ENCODE assay signal across 13 cellular contexts in the genomic region with DNA sequence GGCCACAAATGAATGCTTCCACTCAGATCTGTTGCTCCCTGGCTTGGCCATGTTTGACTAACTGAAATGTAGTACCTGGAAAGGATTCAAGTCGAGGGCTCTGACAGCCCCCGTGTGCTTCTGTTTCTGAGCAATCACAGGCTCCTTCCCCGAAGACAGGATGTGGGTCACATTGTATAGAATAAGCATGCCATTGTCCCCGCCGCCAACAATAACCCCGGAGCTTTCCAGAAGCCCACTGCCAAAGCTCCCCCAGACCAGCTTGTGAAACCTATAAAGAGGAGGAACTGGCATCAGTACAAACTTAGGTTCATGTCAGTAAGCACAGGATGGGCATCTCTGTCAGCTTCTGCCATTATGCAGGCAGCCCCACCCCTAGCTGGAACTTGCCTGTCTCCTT. TPM values are rescaled to one million over a fixed set of nuclear protein-coding genes. Genes with fewer than 3 reads are reported as not detected.
A peak's percentile ranks its signal among the peaks of the same experiment; 100 is the strongest.
DNase-seq lines count a peak whose midpoint lies in the region; ATAC-seq and TF ChIP-seq lines count a peak whose summit lies in the region.
"Had no signal": no experiment of that assay in that cellular context is flagged by ENCODE, and none has a peak within 500 bp of the region (broad histone marks: within the 10 kb centered on the region; RNA-seq: fewer than 3 reads in every experiment).

No MANE protein-coding gene starts in this region.

- H2AK5ac ChIP-seq in trophoblast cell (ENCODE audit: low read length) = no peak overlapping the region

- H3K4me3 Mint-ChIP-seq in MCF 10A (ENCODE audit: unreplicated experiment) = no peak overlapping the region
- peak overlapping the region; percentile 77 for H3K4me3 Mint-ChIP-seq in activated T-helper 1 cell treated with anti-CD3 and anti-CD28 coated beads, Interleukin-12 subunit alpha, Interleukin-12 subunit beta, Interleukin-2, Interleukin-4 antibody, amounts not matched to agents 30 ng/mL and 10 ng/mL and 1 ng/mL, durations not matched to agents 14 hours and 24 hours and 36 hours
- H3K4me3 Mint-ChIP-seq in progenitor cell of endocrine pancreas (ENCODE audit: low read depth) = no peak overlapping the region

- H2BK120ac ChIP-seq in trophoblast cell (ENCODE audit: insufficient read depth, low read length, poor library complexity) = no peak overlapping the region

- peak overlapping the region; percentile 34 for H4K91ac ChIP-seq in trophoblast cell (ENCODE audit: low read depth, low read length)

- in situ Hi-C loops in mammary epithelial cell (cut with MboI; ENCODE audit: low sequenced_read_pairs in 2 of 2) = loop anchor here (5.0 kb wide), 3 partner anchors 67 to 167 kb away; no protein-coding TSS in a partner anchor

- TF ChIP-seq CTCF in mammary epithelial cell (conservative IDR thresholded peaks at IDR 0.05 in 1 of 2, IDR thresholded peaks at IDR 0.05 in 1 of 2; ENCODE audit: extremely low read depth in 1 of 2, insufficient read depth in 1 of 2, low read depth in 1 of 2, low read length in 2 of 2) = no peak
- no peak for TF ChIP-seq CTCF in MCF 10A (IDR thresholded peaks at IDR 0.05; ENCODE audit: unreplicated experiment)
- no peak for TF ChIP-seq CTCF in progenitor cell of endocrine pancreas (IDR thresholded peaks at IDR 0.05; ENCODE audit: unreplicated experiment)

- no peaks in the 10 kb centered on the region for H3K79me2 ChIP-seq in mammary epithelial cell (ENCODE audit: insufficient read depth, low read length)
- H3K79me2 ChIP-seq in trophoblast cell (ENCODE audit: control insufficient read depth, insufficient read depth, low read length, poor library complexity) = no peaks in the 10 kb centered on the region

- dilution Hi-C loops in mammary epithelial cell (cut with HindIII; ENCODE audit: low sequenced_read_pairs) = no loop called here

- no peaks in the 10 kb centered on the region for H4K20me1 ChIP-seq in mammary epithelial cell (ENCODE audit: insufficient read depth, low read length)

- H3K4me1 ChIP-seq in mammary epithelial cell (ENCODE audit: insufficient read depth, low read length) = peaks cover 32% of the 10 kb centered on the region
- H3K4me1 ChIP-seq in trophoblast cell (ENCODE audit: control insufficient read depth in 1 of 2, insufficient read depth in 2 of 2, low read length in 2 of 2) = peaks cover 24% of the 10 kb centered on the region in 2 experiments

- H3K27ac ChIP-seq in mammary epithelial cell (ENCODE audit: insufficient read depth, low read depth, low read length) = no peak overlapping the region
- H3K27ac ChIP-seq in trophoblast cell (ENCODE audit: low read depth, low read length) = peak overlapping the region; percentile 79
- H3K27ac ChIP-seq: esophagus squamous epithelium, SJSA1 had no signal

- H2AFZ ChIP-seq in mammary epithelial cell (ENCODE audit: low read depth, low read length) = peak overlapping the region; percentile 62
- H2AFZ ChIP-seq in trophoblast cell (ENCODE audit: insufficient read depth, low read length, poor library complexity) = no peak overlapping the region

- DNase-seq in mammary epithelial cell = no peak
- no peak for DNase-seq in MCF 10A (ENCODE audit: unreplicated experiment)
- peak; percentile 69 for DNase-seq in activated T-helper 1 cell treated with anti-CD3 and anti-CD28 coated beads, Interleukin-12 subunit alpha, Interleukin-12 subunit beta, Interleukin-2, Interleukin-4 antibody, amounts not matched to agents 30 ng/mL and 10 ng/mL and 1 ng/mL, durations not matched to agents 14 hours and 24 hours and 36 hours (ENCODE audit: low spot score)
- no peak for DNase-seq in trophoblast cell
- no peak for DNase-seq in NCI-H446 (lab: John Stamatoyannopoulos, UW)
- no peak for DNase-seq in NCI-H1105 treated with DMSO at 0.1 percent for 48 hours (lab: John Stamatoyannopoulos, UW)
- DNase-seq in progenitor cell of endocrine pancreas (ENCODE audit: low spot score, unreplicated experiment) = no peak
- DNase-seq: cerebellar nuclear complex, DMS79 treated with DMSO at 0.1 percent for 48 hours, esophagus squamous epithelium, substantia nigra had no signal

- H3K4ac ChIP-seq in trophoblast cell (ENCODE audit: low read depth, low read length) = no peak overlapping the region

- H3K36me3 Mint-ChIP-seq in MCF 10A (ENCODE audit: insufficient read depth, unreplicated experiment) (peaks cover 11% of the 10 kb centered on the region), progenitor cell of endocrine pancreas (ENCODE audit: insufficient read depth) (peaks cover 5% of the 10 kb centered on the region)
- H3K36me3 Mint-ChIP-seq in activated T-helper 1 cell treated with anti-CD3 and anti-CD28 coated beads, Interleukin-12 subunit alpha, Interleukin-12 subunit beta, Interleukin-2, Interleukin-4 antibody, amounts not matched to agents 30 ng/mL and 10 ng/mL and 1 ng/mL, durations not matched to agents 14 hours and 24 hours and 36 hours (ENCODE audit: low read depth) = peaks cover 34% of the 10 kb centered on the region

- H4K12ac ChIP-seq in trophoblast cell (ENCODE audit: low read depth, low read length) = no peak overlapping the region

- no peak overlapping the region for H3K18ac ChIP-seq in trophoblast cell (ENCODE audit: low read length)

- H3K36me3 ChIP-seq in mammary epithelial cell (ENCODE audit: insufficient read depth, low read length) (no peaks in the 10 kb centered on the region), trophoblast cell (ENCODE audit: control insufficient read depth in 1 of 2, insufficient read depth in 2 of 2, low read length in 2 of 2) (peaks cover 0 to 6% of the 10 kb centered on the region in 2 experiments)

- H3K27me3 ChIP-seq in mammary epithelial cell (ENCODE audit: insufficient read depth, low read length) (no peaks in the 10 kb centered on the region), trophoblast cell (ENCODE audit: insufficient read depth, low read length) (no peaks in the 10 kb centered on the region)
- H3K27me3 ChIP-seq: esophagus squamous epithelium, SJSA1 had no signal

- CTCF ChIA-PET in mammary epithelial cell (lab: Charles Lee; ENCODE audit: low non-redundant PET) (interaction anchor here (1.0 to 1.6 kb wide), 3 partner anchors 10 to 170 kb away, joined by 3 to 7 read pairs (median 5); no protein-coding TSS in a partner anchor), MCF 10A (lab: Yijun Ruan, JAX) (interaction anchor here (0.6 to 4.3 kb wide), 19 partner anchors 9 to 497 kb away, joined by 3 to 35 read pairs (median 4); no protein-coding TSS in a partner anchor)

- no peak overlapping the region for H3K14ac ChIP-seq in trophoblast cell (ENCODE audit: low read length)

- no peak overlapping the region for H4K8ac ChIP-seq in trophoblast cell (ENCODE audit: low read depth, low read length)

- H3K4me2 ChIP-seq in mammary epithelial cell (ENCODE audit: insufficient read depth, low read depth, low read length) = no peak overlapping the region
- peak overlapping the region; percentile 55 for H3K4me2 ChIP-seq in trophoblast cell (ENCODE audit: low read length)

- H3K27me3 Mint-ChIP-seq in MCF 10A (ENCODE audit: insufficient read depth, unreplicated experiment) (no peaks in the 10 kb centered on the region), progenitor cell of endocrine pancreas (no peaks in the 10 kb centered on the region)
- no peaks in the 10 kb centered on the region for H3K27me3 Mint-ChIP-seq in activated T-helper 1 cell treated with anti-CD3 and anti-CD28 coated beads, Interleukin-12 subunit alpha, Interleukin-12 subunit beta, Interleukin-2, Interleukin-4 antibody, amounts not matched to agents 30 ng/mL and 10 ng/mL and 1 ng/mL, durations not matched to agents 14 hours and 24 hours and 36 hours (ENCODE audit: insufficient read depth)

- intact Hi-C loops in mammary epithelial cell (cut with micrococcal nuclease) = no loop called here
- intact Hi-C loops in MCF 10A (cut with micrococcal nuclease) = no loop called here
- intact Hi-C loops in activated T-helper 1 cell treated with anti-CD3 and anti-CD28 coated beads, Interleukin-12 subunit alpha, Interleukin-12 subunit beta, Interleukin-2, Interleukin-4 antibody, amounts not matched to agents 30 ng/mL and 10 ng/mL and 1 ng/mL, durations not matched to agents 14 hours and 24 hours and 36 hours (cut with micrococcal nuclease) = loop anchor here (5.0 kb wide), 3 partner anchors 242 to 662 kb away; partner anchors contain the start of genes CWF19L1 and ERLIN1

- H2BK12ac ChIP-seq in trophoblast cell (ENCODE audit: low read length) = no peak overlapping the region

- H2BK5ac ChIP-seq in trophoblast cell (ENCODE audit: low read depth, low read length, poor library complexity) = no peak overlapping the region

- H3K27ac Mint-ChIP-seq in MCF 10A (ENCODE audit: low read depth, unreplicated experiment) = no peak overlapping the region
- H3K27ac Mint-ChIP-seq in activated T-helper 1 cell treated with anti-CD3 and anti-CD28 coated beads, Interleukin-12 subunit alpha, Interleukin-12 subunit beta, Interleukin-2, Interleukin-4 antibody, amounts not matched to agents 30 ng/mL and 10 ng/mL and 1 ng/mL, durations not matched to agents 14 hours and 24 hours and 36 hours = peak overlapping the region; percentile 88
- no peak overlapping the region for H3K27ac Mint-ChIP-seq in progenitor cell of endocrine pancreas

- H3K4me3 ChIP-seq in mammary epithelial cell (replicated peaks in 1 of 3; ENCODE audit: insufficient read depth in 1 of 3, low read depth in 2 of 3, low read length in 3 of 3) (no peak overlapping the region), trophoblast cell (ENCODE audit: low read depth, low read length) (no peak overlapping the region)
- H3K4me3 ChIP-seq: esophagus squamous epithelium, SJSA1 had no signal

- no peak overlapping the region for H3K9ac ChIP-seq in mammary epithelial cell (ENCODE audit: insufficient read depth, low read length)
- H3K9ac ChIP-seq in trophoblast cell (ENCODE audit: low read length) = no peak overlapping the region

- no peak for ATAC-seq in GM18870 (IDR thresholded peaks at IDR 0.05; ENCODE audit: unreplicated experiment)

- BruUV-seq in mammary epithelial cell (replicated peaks; lab: Mats Ljungman, UMichigan) (no TSS peak), MCF 10A (replicated peaks; lab: Mats Ljungman, UMichigan) (no TSS peak)

- H3K23ac ChIP-seq in trophoblast cell (ENCODE audit: low read length) = no peak overlapping the region

- H3K9me3 Mint-ChIP-seq in MCF 10A (ENCODE audit: unreplicated experiment) (no peaks in the 10 kb centered on the region), progenitor cell of endocrine pancreas (ENCODE audit: low read depth) (no peaks in the 10 kb centered on the region)
- no peaks in the 10 kb centered on the region for H3K9me3 Mint-ChIP-seq in activated T-helper 1 cell treated with anti-CD3 and anti-CD28 coated beads, Interleukin-12 subunit alpha, Interleukin-12 subunit beta, Interleukin-2, Interleukin-4 antibody, amounts not matched to agents 30 ng/mL and 10 ng/mL and 1 ng/mL, durations not matched to agents 14 hours and 24 hours and 36 hours

- POLR2A ChIA-PET in MCF 10A (lab: Yijun Ruan, JAX) = interaction anchor here (0.8 to 1.2 kb wide), 2 partner anchors 9 to 26 kb away, joined by 3 to 4 read pairs; no protein-coding TSS in a partner anchor

- WGBS in mammary epithelial cell (ENCODE audit: low coverage, missing lambda C conversion rate) = 5% methylated on average over 6 of the region's 6 CpGs
- no CpG with 5 or more reads among the region's 6 CpGs for WGBS in trophoblast cell (ENCODE audit: extremely low coverage, insufficient coverage, insufficient read length)

- peaks cover 6% of the 10 kb centered on the region for H3K79me1 ChIP-seq in trophoblast cell (ENCODE audit: low read length)

- H3K4me1 Mint-ChIP-seq in MCF 10A (ENCODE audit: insufficient read depth, unreplicated experiment) (no peaks in the 10 kb centered on the region), progenitor cell of endocrine pancreas (ENCODE audit: low read depth) (peaks cover 7% of the 10 kb centered on the region)
- H3K4me1 Mint-ChIP-seq in activated T-helper 1 cell treated with anti-CD3 and anti-CD28 coated beads, Interleukin-12 subunit alpha, Interleukin-12 subunit beta, Interleukin-2, Interleukin-4 antibody, amounts not matched to agents 30 ng/mL and 10 ng/mL and 1 ng/mL, durations not matched to agents 14 hours and 24 hours and 36 hours (ENCODE audit: low read depth) = peaks cover 86% of the 10 kb centered on the region

- H3K9me3 ChIP-seq in mammary epithelial cell (replicated peaks; ENCODE audit: insufficient read depth, low read length) = no peaks in the 10 kb centered on the region
- no peaks in the 10 kb centered on the region for H3K9me3 ChIP-seq in trophoblast cell (ENCODE audit: insufficient read depth, low read depth, low read length)
- H3K9me3 ChIP-seq: esophagus squamous epithelium, SJSA1 had no signal

RNA-seq across cellular contexts. Expression of gene SEC31B, which starts 10.4 kb away (rescaled TPM):
- 1 to 10 TPM; 4.7 to 5.4 TPM for total RNA-seq in mammary epithelial cell
- 2.0 TPM for polyA plus RNA-seq in mammary epithelial cell
- polyA minus RNA-seq in mammary epithelial cell = 1.1 TPM
- total RNA-seq in MCF 10A (2022) = 10.6 and 14.0 TPM in 2 replicates
- total RNA-seq in activated T-helper 1 cell treated with anti-CD3 and anti-CD28 coated beads, Interleukin-12 subunit alpha, Interleukin-12 subunit beta, Interleukin-2, Interleukin-4 antibody, amounts not matched to agents 30 ng/mL and 10 ng/mL and 1 ng/mL, durations not matched to agents 14 hours and 24 hours and 36 hours = 42.3 and 50.5 TPM in 2 replicates
- polyA plus RNA-seq in trophoblast cell (2013) = 2.4 and 2.8 TPM in 2 replicates
- 24.0 and 25.5 TPM in 2 replicates for total RNA-seq in progenitor cell of endocrine pancreas

RNA-seq across cellular contexts. Expression of gene NDUFB8, which starts 20.4 kb away (rescaled TPM):
- total RNA-seq in mammary epithelial cell = 100 to 1,000 TPM in 1 of 2 donors, 10 to 100 TPM in 1; 82.7 to 167 TPM
- 272 TPM for polyA plus RNA-seq in mammary epithelial cell
- 120 TPM for polyA minus RNA-seq in mammary epithelial cell
- total RNA-seq in MCF 10A (2022) = 194 and 197 TPM in 2 replicates
- 292 and 304 TPM in 2 replicates for total RNA-seq in activated T-helper 1 cell treated with anti-CD3 and anti-CD28 coated beads, Interleukin-12 subunit alpha, Interleukin-12 subunit beta, Interleukin-2, Interleukin-4 antibody, amounts not matched to agents 30 ng/mL and 10 ng/mL and 1 ng/mL, durations not matched to agents 14 hours and 24 hours and 36 hours
- polyA plus RNA-seq in trophoblast cell (2013) = 229 and 233 TPM in 2 replicates
- total RNA-seq in progenitor cell of endocrine pancreas = 159 and 167 TPM in 2 replicates

RNA-seq across cellular contexts. Expression of gene HIF1AN, which starts 26.5 kb away (rescaled TPM):
- total RNA-seq in mammary epithelial cell (10 to 100 TPM; 10.3 to 45.0 TPM), MCF 10A (2022) (40.1 and 41.0 TPM in 2 replicates), progenitor cell of endocrine pancreas (67.3 and 74.5 TPM in 2 replicates)
- 6.4 TPM for polyA plus RNA-seq in mammary epithelial cell
- polyA minus RNA-seq in mammary epithelial cell = 22.3 TPM
- 46.5 and 54.1 TPM in 2 replicates for total RNA-seq in activated T-helper 1 cell treated with anti-CD3 and anti-CD28 coated beads, Interleukin-12 subunit alpha, Interleukin-12 subunit beta, Interleukin-2, Interleukin-4 antibody, amounts not matched to agents 30 ng/mL and 10 ng/mL and 1 ng/mL, durations not matched to agents 14 hours and 24 hours and 36 hours
- polyA plus RNA-seq in trophoblast cell (2013) = 18.4 and 19.2 TPM in 2 replicates

RNA-seq across cellular contexts. Expression of gene WNT8B, which starts 46.4 kb away (rescaled TPM):
- total RNA-seq in mammary epithelial cell (not detected), MCF 10A (2022) (not detected in 2 replicates), progenitor cell of endocrine pancreas (2.8 and 3.1 TPM in 2 replicates)
- polyA plus RNA-seq in mammary epithelial cell = not detected
- polyA minus RNA-seq in mammary epithelial cell = not detected
- total RNA-seq in activated T-helper 1 cell treated with anti-CD3 and anti-CD28 coated beads, Interleukin-12 subunit alpha, Interleukin-12 subunit beta, Interleukin-2, Interleukin-4 antibody, amounts not matched to agents 30 ng/mL and 10 ng/mL and 1 ng/mL, durations not matched to agents 14 hours and 24 hours and 36 hours = 0.10 and 0.24 TPM in 2 replicates
- polyA plus RNA-seq in trophoblast cell (2013) = 0.01 TPM in 2 replicates
- total RNA-seq: esophagus squamous epithelium, SJSA1 had no signal
